1 cellular context compared by ENCODE assay signal in the genomic region with DNA sequence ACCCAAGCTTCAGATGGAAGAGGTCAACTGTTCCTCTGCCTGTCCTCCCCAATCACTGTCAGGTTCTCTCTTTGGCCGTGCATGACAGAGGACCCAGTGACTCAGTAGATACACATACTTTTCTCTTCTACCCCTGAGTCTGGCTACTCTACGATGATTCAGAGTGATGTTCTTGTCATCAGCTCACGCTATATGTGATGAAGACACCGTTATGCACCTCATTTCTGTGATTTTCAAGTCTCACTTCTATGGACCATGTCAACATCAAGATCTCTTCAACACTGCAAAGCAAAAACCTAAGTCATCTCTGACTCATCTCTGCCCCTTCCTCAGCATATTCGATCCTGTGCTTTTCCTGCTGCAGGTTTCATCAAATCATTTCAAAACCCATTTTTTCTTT.
TF ChIP-seq lines count a peak whose summit lies in the region.

No MANE protein-coding gene starts in this region.

TF ChIP-seq in GM12878, 131 proteins besides CTCF, POLR2A, EP300 and RAD21 (continued from another document):
- TF ChIP-seq JUNB (IDR thresholded peaks at IDR 0.05) (peak; percentile 34), MXI1 (IDR thresholded peaks at IDR 0.05; ENCODE audit: low read depth, low read length) (no peak), BACH1 (IDR thresholded peaks at IDR 0.05; ENCODE audit: borderline replicate concordance) (no peak), ZNF24 (IDR thresholded peaks at IDR 0.05) (no peak), BHLHE40 (IDR thresholded peaks at IDR 0.05; ENCODE audit: borderline replicate concordance in 1 of 2, low read depth in 2 of 2, low read length in 1 of 2) (no peak), SMARCA5 (IDR thresholded peaks at IDR 0.05) (no peak), CREM (IDR thresholded peaks at IDR 0.05; ENCODE audit: low read depth) (peak; percentile 35; the same call in 1 of the 2 replicates), CHD1 (IDR thresholded peaks at IDR 0.05; ENCODE audit: low read depth, low read length) (no peak), EED (IDR thresholded peaks at IDR 0.05; ENCODE audit: low read depth) (peak; percentile 38; the same call in 1 of the 2 replicates), CREB1 (IDR thresholded peaks at IDR 0.05; ENCODE audit: low read depth) (peak; percentile 74), NR2C2 (IDR thresholded peaks at IDR 0.05; ENCODE audit: borderline replicate concordance, control insufficient read depth, insufficient read length, low read depth) (no peak), POLR2AphosphoS5 (IDR thresholded peaks at IDR 0.05; ENCODE audit: low read length) (no peak)
- TF ChIP-seq, protein P1, sequence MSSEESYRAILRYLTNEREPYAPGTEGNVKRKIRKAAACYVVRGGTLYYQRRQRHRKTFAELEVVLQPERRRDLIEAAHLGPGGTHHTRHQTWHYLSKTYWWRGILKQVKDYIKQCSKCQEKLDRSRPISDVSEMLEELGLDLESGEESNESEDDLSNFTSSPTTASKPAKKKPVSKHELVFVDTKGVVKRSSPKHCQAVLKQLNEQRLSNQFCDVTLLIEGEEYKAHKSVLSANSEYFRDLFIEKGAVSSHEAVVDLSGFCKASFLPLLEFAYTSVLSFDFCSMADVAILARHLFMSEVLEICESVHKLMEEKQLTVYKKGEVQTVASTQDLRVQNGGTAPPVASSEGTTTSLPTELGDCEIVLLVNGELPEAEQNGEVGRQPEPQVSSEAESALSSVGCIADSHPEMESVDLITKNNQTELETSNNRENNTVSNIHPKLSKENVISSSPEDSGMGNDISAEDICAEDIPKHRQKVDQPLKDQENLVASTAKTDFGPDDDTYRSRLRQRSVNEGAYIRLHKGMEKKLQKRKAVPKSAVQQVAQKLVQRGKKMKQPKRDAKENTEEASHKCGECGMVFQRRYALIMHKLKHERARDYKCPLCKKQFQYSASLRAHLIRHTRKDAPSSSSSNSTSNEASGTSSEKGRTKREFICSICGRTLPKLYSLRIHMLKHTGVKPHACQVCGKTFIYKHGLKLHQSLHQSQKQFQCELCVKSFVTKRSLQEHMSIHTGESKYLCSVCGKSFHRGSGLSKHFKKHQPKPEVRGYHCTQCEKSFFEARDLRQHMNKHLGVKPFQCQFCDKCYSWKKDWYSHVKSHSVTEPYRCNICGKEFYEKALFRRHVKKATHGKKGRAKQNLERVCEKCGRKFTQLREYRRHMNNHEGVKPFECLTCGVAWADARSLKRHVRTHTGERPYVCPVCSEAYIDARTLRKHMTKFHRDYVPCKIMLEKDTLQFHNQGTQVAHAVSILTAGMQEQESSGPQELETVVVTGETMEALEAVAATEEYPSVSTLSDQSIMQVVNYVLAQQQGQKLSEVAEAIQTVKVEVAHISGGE (CRISPR knock-in tag; IDR thresholded peaks at IDR 0.05) = no peak
- TF ChIP-seq, protein P2, sequence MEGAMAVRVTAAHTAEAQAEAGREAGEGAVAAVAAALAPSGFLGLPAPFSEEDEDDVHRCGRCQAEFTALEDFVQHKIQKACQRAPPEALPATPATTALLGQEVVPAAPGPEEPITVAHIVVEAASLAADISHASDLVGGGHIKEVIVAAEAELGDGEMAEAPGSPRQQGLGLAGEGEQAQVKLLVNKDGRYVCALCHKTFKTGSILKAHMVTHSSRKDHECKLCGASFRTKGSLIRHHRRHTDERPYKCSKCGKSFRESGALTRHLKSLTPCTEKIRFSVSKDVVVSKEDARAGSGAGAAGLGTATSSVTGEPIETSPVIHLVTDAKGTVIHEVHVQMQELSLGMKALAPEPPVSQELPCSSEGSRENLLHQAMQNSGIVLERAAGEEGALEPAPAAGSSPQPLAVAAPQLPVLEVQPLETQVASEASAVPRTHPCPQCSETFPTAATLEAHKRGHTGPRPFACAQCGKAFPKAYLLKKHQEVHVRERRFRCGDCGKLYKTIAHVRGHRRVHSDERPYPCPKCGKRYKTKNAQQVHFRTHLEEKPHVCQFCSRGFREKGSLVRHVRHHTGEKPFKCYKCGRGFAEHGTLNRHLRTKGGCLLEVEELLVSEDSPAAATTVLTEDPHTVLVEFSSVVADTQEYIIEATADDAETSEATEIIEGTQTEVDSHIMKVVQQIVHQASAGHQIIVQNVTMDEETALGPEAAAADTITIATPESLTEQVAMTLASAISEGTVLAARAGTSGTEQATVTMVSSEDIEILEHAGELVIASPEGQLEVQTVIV (IDR thresholded peaks at IDR 0.05; ENCODE audit: borderline replicate concordance, partially characterized antibody) = no peak
